15 cellular contexts compared by ENCODE assay signal in genomic region chr4:8761824-8762205, GRCh38.
"Had no signal": no experiment of that assay in that cellular context is flagged by ENCODE, and none has a peak within 500 bp of the region (broad histone marks: within the 10 kb centered on the region; RNA-seq: fewer than 3 reads in every experiment).

No MANE protein-coding gene starts in this region.

- H3K4me1 ChIP-seq: gastroesophageal sphincter, pancreas had no signal

- H3K4me1 Mint-ChIP-seq: memory B cell; stimulated activated effector memory CD8-positive, alpha-beta T cell treated with anti-CD3 and anti-CD28 coated beads, Interleukin-12 subunit alpha, Interleukin-12 subunit beta, amount 100 ng/mL, for 72 hours had no signal

- H3K36me3 Mint-ChIP-seq: memory B cell; stimulated activated effector memory CD8-positive, alpha-beta T cell treated with anti-CD3 and anti-CD28 coated beads, Interleukin-12 subunit alpha, Interleukin-12 subunit beta, amount 100 ng/mL, for 72 hours had no signal

- ATAC-seq: pancreas had no signal

- H3K9me3 ChIP-seq: pancreas had no signal

- H3K27ac Mint-ChIP-seq: memory B cell; stimulated activated effector memory CD8-positive, alpha-beta T cell treated with anti-CD3 and anti-CD28 coated beads, Interleukin-12 subunit alpha, Interleukin-12 subunit beta, amount 100 ng/mL, for 72 hours had no signal

- H3K36me3 ChIP-seq: gastroesophageal sphincter, pancreas had no signal

- DNase-seq: activated CD4-positive, alpha-beta T cell treated with anti-CD3 and anti-CD28 coated beads, Interleukin-2, amount 50 U/mL, for 4 hours; activated CD4-positive, CD25-positive, alpha-beta regulatory T cell treated with anti-CD3 and anti-CD28 coated beads, Interleukin-2, amount 50 U/mL, for 72 hours; activated gamma-delta T cell; activated T-cell treated with anti-CD3 and anti-CD28 coated beads, Interleukin-2, amount 50 U/mL, for 1 hour; cortex of kidney; effector memory CD4-positive, alpha-beta T cell; SIG-M5; trophoblast cell had no signal

- H3K27me3 ChIP-seq: hepatocyte, pancreas had no signal

- FAIRE-seq: pancreas had no signal

- H3K4me3 Mint-ChIP-seq: memory B cell; stimulated activated effector memory CD8-positive, alpha-beta T cell treated with anti-CD3 and anti-CD28 coated beads, Interleukin-12 subunit alpha, Interleukin-12 subunit beta, amount 100 ng/mL, for 72 hours had no signal

- H3K9me3 Mint-ChIP-seq: memory B cell; stimulated activated effector memory CD8-positive, alpha-beta T cell treated with anti-CD3 and anti-CD28 coated beads, Interleukin-12 subunit alpha, Interleukin-12 subunit beta, amount 100 ng/mL, for 72 hours had no signal

- H3K27ac ChIP-seq: epithelial cell of prostate, gastroesophageal sphincter, hepatocyte, pancreas, skin epidermis had no signal

- H3K4me3 ChIP-seq: gastroesophageal sphincter, hepatocyte, pancreas, skin epidermis had no signal
